ENCODE assay signal across 13 cellular contexts in the genomic region with DNA sequence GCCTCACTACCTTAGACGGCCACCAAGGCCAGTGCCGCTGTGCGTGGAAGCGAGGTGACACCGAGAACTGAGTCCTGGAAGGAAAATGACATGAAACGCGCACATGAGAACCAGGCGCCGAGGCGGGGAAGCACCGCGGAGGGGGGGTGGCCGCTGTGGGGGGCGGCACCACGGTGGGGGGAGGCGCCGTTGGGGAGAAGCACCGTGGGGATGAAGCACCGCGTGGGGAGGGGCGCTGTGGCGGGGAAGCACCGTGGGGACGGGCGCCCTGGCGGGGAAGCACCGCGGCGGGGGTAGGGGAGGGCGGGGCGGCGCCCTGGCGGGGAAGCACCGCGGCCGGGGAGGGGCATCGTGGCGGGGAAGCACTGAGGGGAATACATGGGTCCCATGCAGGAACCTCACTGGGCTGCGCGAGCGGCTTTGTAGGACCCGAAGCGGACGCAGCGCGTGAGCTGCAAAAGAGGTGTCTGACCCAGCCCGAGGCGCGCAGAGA. TPM values are rescaled to one million over a fixed set of nuclear protein-coding genes. Genes with fewer than 3 reads are reported as not detected.
DNase-seq lines count a peak whose midpoint lies in the region; ATAC-seq and TF ChIP-seq lines count a peak whose summit lies in the region.
"Had no signal": no experiment of that assay in that cellular context is flagged by ENCODE, and none has a peak within 500 bp of the region (broad histone marks: within the 10 kb centered on the region; RNA-seq: fewer than 3 reads in every experiment).

No MANE protein-coding gene starts in this region.

- H3K27me3 ChIP-seq in brain microvascular endothelial cell (replicated peaks) = no peaks in the 10 kb centered on the region
- H3K27me3 ChIP-seq: BE2C had no signal

- H3K27ac Mint-ChIP-seq in glutamatergic neuron (ENCODE audit: unreplicated experiment) = no peak overlapping the region

- no peak for ATAC-seq in Right ventricle myocardium superior (ENCODE audit: poor library complexity)
- ATAC-seq in GM19023 (IDR thresholded peaks at IDR 0.05; ENCODE audit: unreplicated experiment) = no peak

- H3K4me3 ChIP-seq in brain microvascular endothelial cell (ENCODE audit: low read depth, low read length) = no peak overlapping the region
- H3K4me3 ChIP-seq: HAP-1 had no signal

- H3K27ac ChIP-seq in KOPT-K1 (ENCODE audit: low read depth, low read length, poor library complexity, severe bottlenecking) (peak overlapping the region; percentile 94), brain microvascular endothelial cell (no peak overlapping the region)

- H3K27me3 Mint-ChIP-seq in glutamatergic neuron (ENCODE audit: unreplicated experiment) = peaks cover 13% of the 10 kb centered on the region

- H3K9me3 Mint-ChIP-seq in glutamatergic neuron (ENCODE audit: unreplicated experiment) = peaks cover 18% of the 10 kb centered on the region

- H3K4me3 Mint-ChIP-seq in glutamatergic neuron (ENCODE audit: unreplicated experiment) = no peak overlapping the region

- peaks cover 75% of the 10 kb centered on the region for H3K36me3 ChIP-seq in KOPT-K1 (ENCODE audit: insufficient read depth, low read length)
- H3K36me3 ChIP-seq in brain microvascular endothelial cell (replicated peaks) = no peaks in the 10 kb centered on the region
- H3K36me3 ChIP-seq: BE2C had no signal

- peaks cover 25% of the 10 kb centered on the region for H3K36me3 Mint-ChIP-seq in glutamatergic neuron (ENCODE audit: unreplicated experiment)

- in situ Hi-C loops in brain microvascular endothelial cell (cut with HindIII; ENCODE audit: low pct_ligation_motif_present, low sequenced_read_pairs) = no loop called here

- TF ChIP-seq CTCF in glutamatergic neuron (IDR thresholded peaks at IDR 0.05; ENCODE audit: partially characterized antibody, unreplicated experiment) (no peak), brain microvascular endothelial cell (IDR thresholded peaks at IDR 0.05; ENCODE audit: low read depth, low read length, missing control alignments) (no peak)

- intact Hi-C loops in Right ventricle myocardium superior (cut with DNase I) (no loop called here), cardiac septum (cut with DNase I) (no loop called here)

- peak; percentile 30 for DNase-seq in Right ventricle myocardium superior
- DNase-seq in cardiac septum (ENCODE audit: low spot score) = no peak
- peak; percentile 23 for DNase-seq in glutamatergic neuron
- DNase-seq in brain microvascular endothelial cell = no peak
- no peak for DNase-seq in stimulated activated CD8-positive, alpha-beta memory T cell treated with anti-CD3 and anti-CD28 coated beads, Interleukin-4, amount 100 ng/mL, for 48 hours
- DNase-seq: BE2C, KG1, NCI-H1092, NCI-H1694, NCI-H69 had no signal

- peaks cover 50% of the 10 kb centered on the region for H3K9me3 ChIP-seq in KOPT-K1 (ENCODE audit: insufficient read depth, low read length, poor library complexity, severe bottlenecking)
- H3K9me3 ChIP-seq: BE2C had no signal

- no peaks in the 10 kb centered on the region for H3K4me1 Mint-ChIP-seq in glutamatergic neuron (ENCODE audit: low read depth, unreplicated experiment)

RNA-seq across cellular contexts. Expression of a gene that starts 28.0 kb away (rescaled TPM):
- total RNA-seq in Right ventricle myocardium superior = 154 TPM
- total RNA-seq in cardiac septum = 128 TPM
- total RNA-seq in glutamatergic neuron (ENCODE audit: unreplicated experiment) = 36.1 TPM

RNA-seq across cellular contexts. Expression of a gene that starts 40.1 kb away (rescaled TPM):
- 50.8 TPM for total RNA-seq in Right ventricle myocardium superior
- 35.3 TPM for total RNA-seq in cardiac septum
- 52.3 TPM for total RNA-seq in glutamatergic neuron (ENCODE audit: unreplicated experiment)

Comparison
In these comparisons a context has a peak if more than half of its experiments do, and no peak if none do; other contexts are left out.
1. DNase-seq: peak in Right ventricle myocardium superior (single experiment) and glutamatergic neuron (single experiment); none in cardiac septum (single experiment), brain microvascular endothelial cell (single experiment) and stimulated activated CD8-positive, alpha-beta memory T cell treated with anti-CD3 and anti-CD28 coated beads, Interleukin-4, amount 100 ng/mL, for 48 hours (single experiment).